In genomic region chr10:48605264-48605615, GRCh38 we compare ENCODE assay signal across 9 cellular contexts. TPM values are rescaled to one million over a fixed set of nuclear protein-coding genes. Genes with fewer than 3 reads are reported as not detected.
DNase-seq lines count a peak whose midpoint lies in the region; ATAC-seq and TF ChIP-seq lines count a peak whose summit lies in the region.
"Had no signal": no experiment of that assay in that cellular context is flagged by ENCODE, and none has a peak within 500 bp of the region (broad histone marks: within the 10 kb centered on the region; RNA-seq: fewer than 3 reads in every experiment).

No MANE protein-coding gene starts in this region.

- H3K4me3 ChIP-seq in BJ (ENCODE audit: low read depth, low read length), result peak overlapping the region; percentile 74

- CTCF ChIA-PET in BJ (lab: Yijun Ruan, JAX), result interaction anchor here (1.0 to 7.2 kb wide), 5 partner anchors 16 to 241 kb away, joined by 3 to 155 read pairs (median 22); no protein-coding TSS in a partner anchor
- CTCF ChIA-PET in activated CD4-positive, alpha-beta T cell treated with anti-CD3 and anti-CD28 coated beads, Interleukin-2, amount 10 ng/mL, durations not matched to agents 7 days and 5 days (lab: Charles Lee), result interaction anchor here (0.6 to 4.6 kb wide), 3 partner anchors 19 to 285 kb away, joined by 3 to 33 read pairs (median 12); no protein-coding TSS in a partner anchor

- no peak for TF ChIP-seq CTCF in BJ (IDR thresholded peaks at IDR 0.05; ENCODE audit: insufficient read depth, low read depth, low read length)
- no peak for TF ChIP-seq CTCF in neural crest cell (conservative IDR thresholded peaks at IDR 0.05)

- no peak for DNase-seq in BJ (ENCODE audit: low read depth)
- DNase-seq in M059J (ENCODE audit: low read depth), result peak; percentile 47
- no peak for DNase-seq in neural crest cell (ENCODE audit: low read depth, low spot score)
- DNase-seq in activated CD4-positive, alpha-beta T cell treated with anti-CD3 and anti-CD28 coated beads, Interleukin-2, amount 10 ng/mL, durations not matched to agents 7 days and 5 days, result no peak
- no peak for DNase-seq in NCI-H82 treated with DMSO at 0.1 percent for 48 hours (lab: John Stamatoyannopoulos, UW; ENCODE audit: unreplicated experiment)
- no peak for DNase-seq in stimulated activated CD4-positive, alpha-beta T cell treated with anti-CD3 and anti-CD28 coated beads, Interleukin-15, amount 100 ng/mL, for 24 hours

- H3K4me3 Mint-ChIP-seq in neural crest cell, result peak overlapping the region; percentile 25
- no peak overlapping the region for H3K4me3 Mint-ChIP-seq in activated CD4-positive, alpha-beta T cell treated with anti-CD3 and anti-CD28 coated beads, Interleukin-2, amount 10 ng/mL, durations not matched to agents 7 days and 5 days

- no peaks in the 10 kb centered on the region for H3K36me3 Mint-ChIP-seq in neural crest cell (ENCODE audit: low read depth)
- no peaks in the 10 kb centered on the region for H3K36me3 Mint-ChIP-seq in activated CD4-positive, alpha-beta T cell treated with anti-CD3 and anti-CD28 coated beads, Interleukin-2, amount 10 ng/mL, durations not matched to agents 7 days and 5 days (ENCODE audit: low read depth)
- H3K36me3 Mint-ChIP-seq: activated naive CD4-positive, alpha-beta T cell treated with anti-CD3 and anti-CD28 coated beads, Interleukin-2, amount 50 U/mL, for 72 hours had no signal

- H3K27ac ChIP-seq in cingulate gyrus (ENCODE audit: low read depth, low read length), result peak overlapping the region; percentile 72

- H3K4me1 Mint-ChIP-seq in neural crest cell, result peaks cover 3% of the 10 kb centered on the region
- peaks cover 2% of the 10 kb centered on the region for H3K4me1 Mint-ChIP-seq in activated CD4-positive, alpha-beta T cell treated with anti-CD3 and anti-CD28 coated beads, Interleukin-2, amount 10 ng/mL, durations not matched to agents 7 days and 5 days

- H3K36me3 ChIP-seq in BJ (ENCODE audit: control insufficient read depth, insufficient read depth, low read length), result no peaks in the 10 kb centered on the region; the same call in 1 of the 2 replicates

- POLR2A ChIA-PET in BJ (lab: Charles Lee), result no interaction called here
- POLR2A ChIA-PET in activated CD4-positive, alpha-beta T cell treated with anti-CD3 and anti-CD28 coated beads, Interleukin-2, amount 10 ng/mL, durations not matched to agents 7 days and 5 days (lab: Charles Lee), result no interaction called here

- H3K27ac Mint-ChIP-seq in neural crest cell (ENCODE audit: unreplicated experiment), result no peak overlapping the region
- no peak overlapping the region for H3K27ac Mint-ChIP-seq in activated CD4-positive, alpha-beta T cell treated with anti-CD3 and anti-CD28 coated beads, Interleukin-2, amount 10 ng/mL, durations not matched to agents 7 days and 5 days
- H3K27ac Mint-ChIP-seq: activated naive CD4-positive, alpha-beta T cell treated with anti-CD3 and anti-CD28 coated beads, Interleukin-2, amount 50 U/mL, for 72 hours had no signal

- H3K9me3 Mint-ChIP-seq in neural crest cell, result no peaks in the 10 kb centered on the region
- no peaks in the 10 kb centered on the region for H3K9me3 Mint-ChIP-seq in activated CD4-positive, alpha-beta T cell treated with anti-CD3 and anti-CD28 coated beads, Interleukin-2, amount 10 ng/mL, durations not matched to agents 7 days and 5 days
- H3K9me3 Mint-ChIP-seq: activated naive CD4-positive, alpha-beta T cell treated with anti-CD3 and anti-CD28 coated beads, Interleukin-2, amount 50 U/mL, for 72 hours had no signal

- no peaks in the 10 kb centered on the region for H3K27me3 ChIP-seq in BJ (ENCODE audit: control insufficient read depth, insufficient read depth, low read length)

- H3K27me3 Mint-ChIP-seq in neural crest cell (ENCODE audit: low read depth), result peaks cover 46% of the 10 kb centered on the region
- peaks cover 37% of the 10 kb centered on the region for H3K27me3 Mint-ChIP-seq in activated CD4-positive, alpha-beta T cell treated with anti-CD3 and anti-CD28 coated beads, Interleukin-2, amount 10 ng/mL, durations not matched to agents 7 days and 5 days

- no peak for ATAC-seq in HG02870 (IDR thresholded peaks at IDR 0.05; ENCODE audit: unreplicated experiment)

RNA-seq across cellular contexts. Expression of gene ARHGAP22, which starts 0.4 kb away (rescaled TPM):
- polyA plus RNA-seq in BJ (2011; rRNA removed), result 6.4 and 7.2 TPM in 2 replicates
- 7.2 and 8.0 TPM in 2 replicates for polyA minus RNA-seq in BJ (2011; rRNA and poly(A)+ RNA removed)
- total RNA-seq in M059J (2014; rRNA removed; shearing (Covaris generic)), result 11.5 and 18.9 TPM in 2 replicates
- 5.2 and 7.5 TPM in 2 replicates for total RNA-seq in neural crest cell
- not detected for total RNA-seq in activated CD4-positive, alpha-beta T cell treated with anti-CD3 and anti-CD28 coated beads, Interleukin-2, amount 10 ng/mL, durations not matched to agents 7 days and 5 days
- total RNA-seq: activated naive CD4-positive, alpha-beta T cell treated with anti-CD3 and anti-CD28 coated beads, Interleukin-2, amount 50 U/mL, for 72 hours had no signal
